In genomic region chr18:43139288-43139946, GRCh38 we compare ENCODE assay signal across 22 cellular contexts. TPM values are rescaled to one million over a fixed set of nuclear protein-coding genes. Genes with fewer than 3 reads are reported as not detected.
"Had no signal": no experiment of that assay in that cellular context is flagged by ENCODE, and none has a peak within 500 bp of the region (broad histone marks: within the 10 kb centered on the region; RNA-seq: fewer than 3 reads in every experiment).

No MANE protein-coding gene starts in this region.

- H3K9ac ChIP-seq: SK-N-SH had no signal

- H3K9me2 ChIP-seq: SK-N-SH had no signal

- H3K9me3 ChIP-seq: SK-N-SH had no signal

- H3K4me2 ChIP-seq: SK-N-SH had no signal

- DNase-seq: KBM-7, NCI-H1092, NCI-H1105 treated with DMSO at 0.1 percent for 48 hours, NCI-H1417 treated with DMSO at 0.1 percent for 48 hours, NCI-H1694 treated with DMSO at 0.1 percent for 48 hours, NCI-H1930, NCI-H2081, NCI-H2171, NCI-H226, NCI-H446, NCI-H510A, NCI-H524 treated with DMSO at 0.1 percent for 48 hours, NCI-H69, NCI-H774, RPMI8226, SHP77, SK-N-SH, SW 1271 had no signal

RNA-seq across cellular contexts. Expression of gene RIT2, which starts 23.9 kb away (rescaled TPM):
- total RNA-seq: HT-29, LHCN-M2, MCF 10A, SK-MEL-5 had no signal
- polyA plus RNA-seq: SK-N-SH had no signal
